ENCODE assay signal across 1 cellular context in the genomic region with DNA sequence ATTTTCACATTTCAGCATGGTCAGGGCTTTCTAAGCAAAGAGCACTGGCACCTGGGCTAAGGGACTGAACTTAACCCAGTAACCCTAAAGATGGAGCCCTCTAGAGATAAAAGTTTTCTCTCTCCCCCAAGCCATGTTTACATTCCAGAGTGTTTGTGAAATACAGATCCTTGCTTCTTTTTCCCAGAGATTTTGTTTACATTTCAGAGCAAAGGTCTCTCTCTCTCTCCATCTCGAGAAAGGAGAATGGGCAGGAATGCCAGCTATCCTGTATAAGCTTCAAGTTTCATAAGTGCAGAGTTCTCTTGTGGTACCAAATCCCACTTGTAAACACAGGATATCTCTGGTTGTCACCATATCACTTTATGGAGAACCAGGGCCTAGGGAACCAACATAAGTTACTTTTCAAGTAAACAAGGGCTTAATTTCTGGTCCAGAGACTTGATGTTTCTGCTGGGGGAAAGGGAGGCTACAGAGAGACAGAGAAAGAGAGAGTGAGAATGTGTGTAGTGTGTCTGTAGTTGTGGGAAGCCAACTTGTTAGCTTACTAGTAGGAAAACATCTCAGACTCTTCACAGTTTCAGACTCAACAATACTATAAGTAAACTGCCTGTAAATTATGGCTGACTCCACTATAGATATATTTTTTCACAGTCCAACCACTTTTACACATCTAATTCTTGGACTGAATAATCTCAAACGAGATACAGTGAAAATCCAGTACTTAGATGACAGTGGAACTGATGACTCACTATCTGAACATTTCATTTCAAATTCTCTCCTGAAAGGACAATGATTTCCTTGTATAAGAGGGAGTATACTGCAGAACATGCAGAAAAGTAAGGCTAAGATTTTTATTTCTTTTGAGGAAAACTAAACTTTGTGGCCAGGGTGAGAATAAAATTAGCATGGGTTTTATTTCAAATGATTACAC.
A peak's percentile ranks its signal among the peaks of the same experiment; 100 is the strongest.
TF ChIP-seq lines count a peak whose summit lies in the region.

No MANE protein-coding gene starts in this region.

TF ChIP-seq in HepG2, 621 proteins besides CTCF, POLR2A, EP300 and RAD21 (continued from another document and continues in another):
- TF ChIP-seq, protein P1, sequence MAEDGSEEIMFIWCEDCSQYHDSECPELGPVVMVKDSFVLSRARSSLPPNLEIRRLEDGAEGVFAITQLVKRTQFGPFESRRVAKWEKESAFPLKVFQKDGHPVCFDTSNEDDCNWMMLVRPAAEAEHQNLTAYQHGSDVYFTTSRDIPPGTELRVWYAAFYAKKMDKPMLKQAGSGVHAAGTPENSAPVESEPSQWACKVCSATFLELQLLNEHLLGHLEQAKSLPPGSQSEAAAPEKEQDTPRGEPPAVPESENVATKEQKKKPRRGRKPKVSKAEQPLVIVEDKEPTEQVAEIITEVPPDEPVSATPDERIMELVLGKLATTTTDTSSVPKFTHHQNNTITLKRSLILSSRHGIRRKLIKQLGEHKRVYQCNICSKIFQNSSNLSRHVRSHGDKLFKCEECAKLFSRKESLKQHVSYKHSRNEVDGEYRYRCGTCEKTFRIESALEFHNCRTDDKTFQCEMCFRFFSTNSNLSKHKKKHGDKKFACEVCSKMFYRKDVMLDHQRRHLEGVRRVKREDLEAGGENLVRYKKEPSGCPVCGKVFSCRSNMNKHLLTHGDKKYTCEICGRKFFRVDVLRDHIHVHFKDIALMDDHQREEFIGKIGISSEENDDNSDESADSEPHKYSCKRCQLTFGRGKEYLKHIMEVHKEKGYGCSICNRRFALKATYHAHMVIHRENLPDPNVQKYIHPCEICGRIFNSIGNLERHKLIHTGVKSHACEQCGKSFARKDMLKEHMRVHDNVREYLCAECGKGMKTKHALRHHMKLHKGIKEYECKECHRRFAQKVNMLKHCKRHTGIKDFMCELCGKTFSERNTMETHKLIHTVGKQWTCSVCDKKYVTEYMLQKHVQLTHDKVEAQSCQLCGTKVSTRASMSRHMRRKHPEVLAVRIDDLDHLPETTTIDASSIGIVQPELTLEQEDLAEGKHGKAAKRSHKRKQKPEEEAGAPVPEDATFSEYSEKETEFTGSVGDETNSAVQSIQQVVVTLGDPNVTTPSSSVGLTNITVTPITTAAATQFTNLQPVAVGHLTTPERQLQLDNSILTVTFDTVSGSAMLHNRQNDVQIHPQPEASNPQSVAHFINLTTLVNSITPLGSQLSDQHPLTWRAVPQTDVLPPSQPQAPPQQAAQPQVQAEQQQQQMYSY (CRISPR knock-in tag; IDR thresholded peaks at IDR 0.05), result no peak
- no peak for TF ChIP-seq ZNF160 (CRISPR knock-in tag; IDR thresholded peaks at IDR 0.05)
- TF ChIP-seq NONO (IDR thresholded peaks at IDR 0.05), result no peak
- TF ChIP-seq NONO (CRISPR knock-in tag; conservative IDR thresholded peaks at IDR 0.05), result no peak
- TF ChIP-seq SALL1 (CRISPR knock-in tag; IDR thresholded peaks at IDR 0.05), result no peak
- no peak for TF ChIP-seq CREB1 (IDR thresholded peaks at IDR 0.05)
- TF ChIP-seq CREB1 (CRISPR knock-in tag; IDR thresholded peaks at IDR 0.05), result peak; percentile 59
- peak; percentile 67 for TF ChIP-seq IRF2 (CRISPR knock-in tag; IDR thresholded peaks at IDR 0.05)
- TF ChIP-seq SNAPC2 (CRISPR knock-in tag; IDR thresholded peaks at IDR 0.05), result no peak
- TF ChIP-seq, protein P2, sequence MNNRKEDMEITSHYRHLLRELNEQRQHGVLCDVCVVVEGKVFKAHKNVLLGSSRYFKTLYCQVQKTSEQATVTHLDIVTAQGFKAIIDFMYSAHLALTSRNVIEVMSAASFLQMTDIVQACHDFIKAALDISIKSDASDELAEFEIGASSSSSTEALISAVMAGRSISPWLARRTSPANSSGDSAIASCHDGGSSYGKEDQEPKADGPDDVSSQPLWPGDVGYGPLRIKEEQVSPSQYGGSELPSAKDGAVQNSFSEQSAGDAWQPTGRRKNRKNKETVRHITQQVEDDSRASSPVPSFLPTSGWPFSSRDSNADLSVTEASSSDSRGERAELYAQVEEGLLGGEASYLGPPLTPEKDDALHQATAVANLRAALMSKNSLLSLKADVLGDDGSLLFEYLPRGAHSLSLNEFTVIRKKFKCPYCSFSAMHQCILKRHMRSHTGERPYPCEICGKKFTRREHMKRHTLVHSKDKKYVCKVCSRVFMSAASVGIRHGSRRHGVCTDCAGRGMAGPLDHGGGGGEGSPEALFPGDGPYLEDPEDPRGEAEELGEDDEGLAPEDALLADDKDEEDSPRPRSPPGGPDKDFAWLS (CRISPR knock-in tag; IDR thresholded peaks at IDR 0.05; ENCODE audit: borderline replicate concordance), result no peak
- TF ChIP-seq, protein P3, sequence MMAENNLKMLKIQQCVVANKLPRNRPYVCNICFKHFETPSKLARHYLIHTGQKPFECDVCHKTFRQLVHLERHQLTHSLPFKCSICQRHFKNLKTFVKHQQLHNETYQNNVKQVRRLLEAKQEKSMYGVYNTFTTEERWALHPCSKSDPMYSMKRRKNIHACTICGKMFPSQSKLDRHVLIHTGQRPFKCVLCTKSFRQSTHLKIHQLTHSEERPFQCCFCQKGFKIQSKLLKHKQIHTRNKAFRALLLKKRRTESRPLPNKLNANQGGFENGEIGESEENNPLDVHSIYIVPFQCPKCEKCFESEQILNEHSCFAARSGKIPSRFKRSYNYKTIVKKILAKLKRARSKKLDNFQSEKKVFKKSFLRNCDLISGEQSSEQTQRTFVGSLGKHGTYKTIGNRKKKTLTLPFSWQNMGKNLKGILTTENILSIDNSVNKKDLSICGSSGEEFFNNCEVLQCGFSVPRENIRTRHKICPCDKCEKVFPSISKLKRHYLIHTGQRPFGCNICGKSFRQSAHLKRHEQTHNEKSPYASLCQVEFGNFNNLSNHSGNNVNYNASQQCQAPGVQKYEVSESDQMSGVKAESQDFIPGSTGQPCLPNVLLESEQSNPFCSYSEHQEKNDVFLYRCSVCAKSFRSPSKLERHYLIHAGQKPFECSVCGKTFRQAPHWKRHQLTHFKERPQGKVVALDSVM (CRISPR knock-in tag; IDR thresholded peaks at IDR 0.05), result no peak
- TF ChIP-seq, protein P4, sequence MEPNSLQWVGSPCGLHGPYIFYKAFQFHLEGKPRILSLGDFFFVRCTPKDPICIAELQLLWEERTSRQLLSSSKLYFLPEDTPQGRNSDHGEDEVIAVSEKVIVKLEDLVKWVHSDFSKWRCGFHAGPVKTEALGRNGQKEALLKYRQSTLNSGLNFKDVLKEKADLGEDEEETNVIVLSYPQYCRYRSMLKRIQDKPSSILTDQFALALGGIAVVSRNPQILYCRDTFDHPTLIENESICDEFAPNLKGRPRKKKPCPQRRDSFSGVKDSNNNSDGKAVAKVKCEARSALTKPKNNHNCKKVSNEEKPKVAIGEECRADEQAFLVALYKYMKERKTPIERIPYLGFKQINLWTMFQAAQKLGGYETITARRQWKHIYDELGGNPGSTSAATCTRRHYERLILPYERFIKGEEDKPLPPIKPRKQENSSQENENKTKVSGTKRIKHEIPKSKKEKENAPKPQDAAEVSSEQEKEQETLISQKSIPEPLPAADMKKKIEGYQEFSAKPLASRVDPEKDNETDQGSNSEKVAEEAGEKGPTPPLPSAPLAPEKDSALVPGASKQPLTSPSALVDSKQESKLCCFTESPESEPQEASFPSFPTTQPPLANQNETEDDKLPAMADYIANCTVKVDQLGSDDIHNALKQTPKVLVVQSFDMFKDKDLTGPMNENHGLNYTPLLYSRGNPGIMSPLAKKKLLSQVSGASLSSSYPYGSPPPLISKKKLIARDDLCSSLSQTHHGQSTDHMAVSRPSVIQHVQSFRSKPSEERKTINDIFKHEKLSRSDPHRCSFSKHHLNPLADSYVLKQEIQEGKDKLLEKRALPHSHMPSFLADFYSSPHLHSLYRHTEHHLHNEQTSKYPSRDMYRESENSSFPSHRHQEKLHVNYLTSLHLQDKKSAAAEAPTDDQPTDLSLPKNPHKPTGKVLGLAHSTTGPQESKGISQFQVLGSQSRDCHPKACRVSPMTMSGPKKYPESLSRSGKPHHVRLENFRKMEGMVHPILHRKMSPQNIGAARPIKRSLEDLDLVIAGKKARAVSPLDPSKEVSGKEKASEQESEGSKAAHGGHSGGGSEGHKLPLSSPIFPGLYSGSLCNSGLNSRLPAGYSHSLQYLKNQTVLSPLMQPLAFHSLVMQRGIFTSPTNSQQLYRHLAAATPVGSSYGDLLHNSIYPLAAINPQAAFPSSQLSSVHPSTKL (CRISPR knock-in tag; IDR thresholded peaks at IDR 0.05), result peak; percentile 97
- TF ChIP-seq, protein P5, sequence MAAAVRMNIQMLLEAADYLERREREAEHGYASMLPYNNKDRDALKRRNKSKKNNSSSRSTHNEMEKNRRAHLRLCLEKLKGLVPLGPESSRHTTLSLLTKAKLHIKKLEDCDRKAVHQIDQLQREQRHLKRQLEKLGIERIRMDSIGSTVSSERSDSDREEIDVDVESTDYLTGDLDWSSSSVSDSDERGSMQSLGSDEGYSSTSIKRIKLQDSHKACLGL (CRISPR knock-in tag; IDR thresholded peaks at IDR 0.05), result no peak
- TF ChIP-seq CREM (IDR thresholded peaks at IDR 0.05), result peak; percentile 76
- no peak for TF ChIP-seq CREM (CRISPR knock-in tag; IDR thresholded peaks at IDR 0.05)
- TF ChIP-seq TAF1 (CRISPR knock-in tag; IDR thresholded peaks at IDR 0.05), result no peak
- TF ChIP-seq CHD4 (IDR thresholded peaks at IDR 0.05; ENCODE audit: borderline replicate concordance, low read length), result no peak
- no peak for TF ChIP-seq SRSF9 (IDR thresholded peaks at IDR 0.05; ENCODE audit: borderline replicate concordance, insufficient read depth, low read depth, low read length, poor library complexity, severe bottlenecking)
- no peak for TF ChIP-seq ZNF263 (CRISPR knock-in tag; IDR thresholded peaks at IDR 0.05)
- peak; percentile 90 for TF ChIP-seq FOXK1 (CRISPR knock-in tag; IDR thresholded peaks at IDR 0.05; ENCODE audit: borderline replicate concordance, low read depth)
- TF ChIP-seq FOSL2 (CRISPR knock-in tag; IDR thresholded peaks at IDR 0.05), result no peak
- TF ChIP-seq NFIB (CRISPR knock-in tag; IDR thresholded peaks at IDR 0.05; ENCODE audit: borderline replicate concordance), result no peak
- TF ChIP-seq, protein P6, sequence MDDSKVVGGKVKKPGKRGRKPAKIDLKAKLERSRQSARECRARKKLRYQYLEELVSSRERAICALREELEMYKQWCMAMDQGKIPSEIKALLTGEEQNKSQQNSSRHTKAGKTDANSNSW (CRISPR knock-in tag; IDR thresholded peaks at IDR 0.05; ENCODE audit: borderline replicate concordance), result no peak
- no peak for TF ChIP-seq DR1 (CRISPR knock-in tag; IDR thresholded peaks at IDR 0.05)
- no peak for TF ChIP-seq ZNF775 (CRISPR knock-in tag; IDR thresholded peaks at IDR 0.05; ENCODE audit: borderline replicate concordance)
- TF ChIP-seq KMT2A (CRISPR knock-in tag; IDR thresholded peaks at IDR 0.05), result peak; percentile 32; the same call in 1 of the 2 replicates
- no peak for TF ChIP-seq ZNF350 (CRISPR knock-in tag; IDR thresholded peaks at IDR 0.05; ENCODE audit: borderline replicate concordance, low read depth)
- TF ChIP-seq HOXA7 (CRISPR knock-in tag; IDR thresholded peaks at IDR 0.05), result no peak
- TF ChIP-seq, protein P7, sequence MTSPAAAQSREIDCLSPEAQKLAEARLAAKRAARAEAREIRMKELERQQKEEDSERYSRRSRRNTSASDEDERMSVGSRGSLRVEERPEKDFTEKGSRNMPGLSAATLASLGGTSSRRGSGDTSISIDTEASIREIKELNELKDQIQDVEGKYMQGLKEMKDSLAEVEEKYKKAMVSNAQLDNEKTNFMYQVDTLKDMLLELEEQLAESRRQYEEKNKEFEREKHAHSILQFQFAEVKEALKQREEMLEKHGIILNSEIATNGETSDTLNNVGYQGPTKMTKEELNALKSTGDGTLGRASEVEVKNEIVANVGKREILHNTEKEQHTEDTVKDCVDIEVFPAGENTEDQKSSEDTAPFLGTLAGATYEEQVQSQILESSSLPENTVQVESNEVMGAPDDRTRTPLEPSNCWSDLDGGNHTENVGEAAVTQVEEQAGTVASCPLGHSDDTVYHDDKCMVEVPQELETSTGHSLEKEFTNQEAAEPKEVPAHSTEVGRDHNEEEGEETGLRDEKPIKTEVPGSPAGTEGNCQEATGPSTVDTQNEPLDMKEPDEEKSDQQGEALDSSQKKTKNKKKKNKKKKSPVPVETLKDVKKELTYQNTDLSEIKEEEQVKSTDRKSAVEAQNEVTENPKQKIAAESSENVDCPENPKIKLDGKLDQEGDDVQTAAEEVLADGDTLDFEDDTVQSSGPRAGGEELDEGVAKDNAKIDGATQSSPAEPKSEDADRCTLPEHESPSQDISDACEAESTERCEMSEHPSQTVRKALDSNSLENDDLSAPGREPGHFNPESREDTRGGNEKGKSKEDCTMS (CRISPR knock-in tag; conservative IDR thresholded peaks at IDR 0.05), result no peak
- TF ChIP-seq JDP2 (CRISPR knock-in tag; IDR thresholded peaks at IDR 0.05; ENCODE audit: borderline replicate concordance), result no peak
- no peak for TF ChIP-seq ZNF552 (CRISPR knock-in tag; IDR thresholded peaks at IDR 0.05; ENCODE audit: borderline replicate concordance)
- no peak for TF ChIP-seq STAT5B (CRISPR knock-in tag; IDR thresholded peaks at IDR 0.05)
- TF ChIP-seq ZNF543 (CRISPR knock-in tag; IDR thresholded peaks at IDR 0.05), result no peak
- TF ChIP-seq, protein P8, sequence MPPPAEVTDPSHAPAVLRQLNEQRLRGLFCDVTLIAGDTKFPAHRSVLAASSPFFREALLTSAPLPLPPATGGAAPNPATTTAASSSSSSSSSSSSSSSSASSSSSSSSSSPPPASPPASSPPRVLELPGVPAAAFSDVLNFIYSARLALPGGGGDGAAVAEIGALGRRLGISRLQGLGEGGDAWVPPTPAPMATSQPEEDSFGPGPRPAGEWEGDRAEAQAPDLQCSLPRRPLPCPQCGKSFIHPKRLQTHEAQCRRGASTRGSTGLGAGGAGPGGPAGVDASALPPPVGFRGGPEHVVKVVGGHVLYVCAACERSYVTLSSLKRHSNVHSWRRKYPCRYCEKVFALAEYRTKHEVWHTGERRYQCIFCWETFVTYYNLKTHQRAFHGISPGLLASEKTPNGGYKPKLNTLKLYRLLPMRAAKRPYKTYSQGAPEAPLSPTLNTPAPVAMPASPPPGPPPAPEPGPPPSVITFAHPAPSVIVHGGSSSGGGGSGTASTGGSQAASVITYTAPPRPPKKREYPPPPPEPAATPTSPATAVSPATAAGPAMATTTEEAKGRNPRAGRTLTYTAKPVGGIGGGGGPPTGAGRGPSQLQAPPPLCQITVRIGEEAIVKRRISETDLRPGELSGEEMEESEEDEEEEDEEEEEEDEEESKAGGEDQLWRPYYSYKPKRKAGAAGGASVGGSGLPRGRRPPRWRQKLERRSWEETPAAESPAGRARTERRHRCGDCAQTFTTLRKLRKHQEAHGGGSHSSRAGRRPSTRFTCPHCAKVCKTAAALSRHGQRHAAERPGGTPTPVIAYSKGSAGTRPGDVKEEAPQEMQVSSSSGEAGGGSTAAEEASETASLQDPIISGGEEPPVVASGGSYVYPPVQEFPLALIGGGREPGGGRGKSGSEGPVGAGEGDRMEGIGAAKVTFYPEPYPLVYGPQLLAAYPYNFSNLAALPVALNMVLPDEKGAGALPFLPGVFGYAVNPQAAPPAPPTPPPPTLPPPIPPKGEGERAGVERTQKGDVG (CRISPR knock-in tag; IDR thresholded peaks at IDR 0.05; ENCODE audit: borderline replicate concordance), result no peak
- no peak for TF ChIP-seq ZNF451 (CRISPR knock-in tag; IDR thresholded peaks at IDR 0.05)
- TF ChIP-seq MAF1 (CRISPR knock-in tag; IDR thresholded peaks at IDR 0.05; ENCODE audit: borderline replicate concordance), result no peak
- TF ChIP-seq TMF1 (CRISPR knock-in tag; IDR thresholded peaks at IDR 0.05; ENCODE audit: low read depth), result no peak
- no peak for TF ChIP-seq PHF8 (CRISPR knock-in tag; IDR thresholded peaks at IDR 0.05)
- TF ChIP-seq SOX13 (IDR thresholded peaks at IDR 0.05), result peak; percentile 59
- TF ChIP-seq SOX13 (CRISPR knock-in tag; conservative IDR thresholded peaks at IDR 0.05 in 1 of 2, IDR thresholded peaks at IDR 0.05 in 1 of 2), result peak in 1 of 2 experiments; percentile 94; a peak in 2 of 4 replicates
- TF ChIP-seq CHD2 (IDR thresholded peaks at IDR 0.05; ENCODE audit: low read depth, low read length), result no peak
- no peak for TF ChIP-seq MTA1 (CRISPR knock-in tag; IDR thresholded peaks at IDR 0.05; ENCODE audit: borderline replicate concordance)
